In the genomic region with DNA sequence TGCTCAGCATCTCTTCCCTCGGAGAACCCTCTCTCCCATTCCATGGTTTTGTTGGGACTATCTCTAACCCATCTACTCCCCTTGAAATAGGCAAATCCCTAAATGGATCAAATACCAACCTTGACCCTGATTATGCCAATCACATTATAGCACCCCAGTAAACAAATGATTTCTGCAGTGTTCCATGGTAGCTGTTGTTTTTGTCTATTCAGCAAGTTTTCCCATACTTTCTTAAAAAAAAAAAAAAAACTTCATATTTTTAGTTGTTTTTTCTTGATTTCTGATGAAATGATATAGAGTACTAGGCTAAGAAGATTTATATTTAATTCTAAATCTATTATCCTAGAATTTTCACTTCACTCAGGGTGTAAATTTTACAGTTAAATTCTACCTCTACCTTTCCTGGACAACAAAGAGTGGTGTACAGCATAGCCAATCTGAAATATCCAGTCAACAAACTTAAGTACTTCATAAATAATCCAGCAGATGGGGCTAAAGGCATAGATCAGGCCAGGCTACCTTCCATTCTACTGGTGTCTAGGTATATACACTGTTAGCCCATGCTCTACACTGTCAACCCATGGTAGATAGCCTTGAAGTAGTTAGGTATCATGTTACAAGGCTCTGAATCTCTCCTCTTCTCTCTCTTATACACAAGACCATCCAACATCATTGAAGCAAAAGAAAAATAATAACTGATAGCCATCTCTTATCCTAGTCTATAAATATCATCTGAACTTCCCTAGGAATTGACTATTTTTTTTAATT, we compare ENCODE assay signal across 8 cellular contexts.
DNase-seq lines count a peak whose midpoint lies in the region; ATAC-seq and TF ChIP-seq lines count a peak whose summit lies in the region.

No MANE protein-coding gene starts in this region.

- no peaks in the 10 kb centered on the region for H3F3A ChIP-seq in SU-DHL-6 (ENCODE audit: insufficient read depth)

- H3K9me2 ChIP-seq in SU-DHL-6 (replicated peaks; ENCODE audit: insufficient read depth, low read length): no peaks in the 10 kb centered on the region

- H3K79me2 ChIP-seq in SU-DHL-6 (ENCODE audit: insufficient read depth, low read length): no peaks in the 10 kb centered on the region

- no peak overlapping the region for H3K4me3 Mint-ChIP-seq in naive thymus-derived CD8-positive, alpha-beta T cell

- no peak overlapping the region for H3K4me3 ChIP-seq in SU-DHL-6 (ENCODE audit: insufficient read depth, low read length, poor library complexity, severe bottlenecking)
- no peak overlapping the region for H3K4me3 ChIP-seq in stomach

- DNase-seq in D341Med (ENCODE audit: low spot score) (peak; percentile 70), NCI-H187 (lab: John Stamatoyannopoulos, UW) (peak; percentile 13 to 57), erythroblast (lab: John Stamatoyannopoulos, UW) (peak; percentile 75 to 83), stomach (no peak)
- peak in 9 of 10 donors; percentile 5 to 78 (median 32) for DNase-seq in naive thymus-derived CD8-positive, alpha-beta T cell

- H3K27ac Mint-ChIP-seq in naive thymus-derived CD8-positive, alpha-beta T cell: no peak overlapping the region

- H3K36me3 ChIP-seq in SU-DHL-6 (ENCODE audit: low read length) (0 out of 2 replicates have a peak, but pooled peaks cover 7% of the 10 kb centered on the region), stomach (peaks cover 0 to 17% (median 15%) of the 10 kb centered on the region in 4 donors)

- peaks cover 0 to 1% (median 0%) of the 10 kb centered on the region in 9 donors for H3K9me3 Mint-ChIP-seq in naive thymus-derived CD8-positive, alpha-beta T cell

- 68 to 83% (median 77%) methylated on average over 1 of the region's 1 CpG for WGBS in stomach, 5 donors

- POLR2A ChIA-PET in naive thymus-derived CD8-positive, alpha-beta T cell (lab: Charles Lee): no interaction called here

- no peak overlapping the region for H3K9ac ChIP-seq in SU-DHL-6 (ENCODE audit: low read length)

- H3K4me1 Mint-ChIP-seq in naive thymus-derived CD8-positive, alpha-beta T cell: peaks cover 6 to 13% (median 12%) of the 10 kb centered on the region in 4 donors

- H3K27me3 ChIP-seq in SU-DHL-6 (ENCODE audit: low read length): no peaks in the 10 kb centered on the region
- H3K27me3 ChIP-seq in stomach: no peaks in the 10 kb centered on the region

- H3K9me3 ChIP-seq in SU-DHL-6 (ENCODE audit: insufficient read depth, low read length) (no peaks in the 10 kb centered on the region), stomach (no peaks in the 10 kb centered on the region)

- intact Hi-C loops in stomach (cut with DNase I; ENCODE audit: low total_unique reads): no loop called here

- H3K4me2 ChIP-seq in SU-DHL-6 (ENCODE audit: low read depth, low read length, poor library complexity, severe bottlenecking): no peak overlapping the region

- H3K27ac ChIP-seq in SU-DHL-6 (ENCODE audit: low read depth, low read length) (no peak overlapping the region), stomach (no peak overlapping the region)

- H2AFZ ChIP-seq in SU-DHL-6 (ENCODE audit: low read depth, low read length, severe bottlenecking): no peak overlapping the region

- peaks cover 0 to 19% (median 4%) of the 10 kb centered on the region in 4 donors for H3K4me1 ChIP-seq in stomach

- no peaks in the 10 kb centered on the region for H4K20me1 ChIP-seq in SU-DHL-6 (ENCODE audit: low read depth, low read length)

- H3K36me3 Mint-ChIP-seq in naive thymus-derived CD8-positive, alpha-beta T cell: peaks cover 0 to 48% (median 12%) of the 10 kb centered on the region in 3 donors

- peak; percentile 98 for ATAC-seq in GM18909 (IDR thresholded peaks at IDR 0.05; ENCODE audit: poor library complexity, unreplicated experiment)
- ATAC-seq in HG03060 (IDR thresholded peaks at IDR 0.05; ENCODE audit: low read depth, unreplicated experiment): peak; percentile 93
- peak; percentile 99 for ATAC-seq in naive thymus-derived CD8-positive, alpha-beta T cell

- no peak for TF ChIP-seq POLR2A in erythroblast (IDR thresholded peaks at IDR 0.05; ENCODE audit: low read length)
- no peak for TF ChIP-seq POLR2A in stomach (IDR thresholded peaks at IDR 0.05)

- TF ChIP-seq EP300 in stomach (IDR thresholded peaks at IDR 0.05): no peak

- peak; percentile 53 for TF ChIP-seq CTCF in SU-DHL-6 (IDR thresholded peaks at IDR 0.05; ENCODE audit: insufficient read depth, low read length, poor library complexity, severe bottlenecking)
- peak in 3 of 7 experiments; percentile 36 to 47 (median 38) for TF ChIP-seq CTCF in stomach (IDR thresholded peaks at IDR 0.05)

- H3K27me3 Mint-ChIP-seq in naive thymus-derived CD8-positive, alpha-beta T cell: no peaks in the 10 kb centered on the region
